ENCODE assay signal across 8 cellular contexts in genomic region chr16:84505249-84506156, GRCh38. TPM values are rescaled to one million over a fixed set of nuclear protein-coding genes. Genes with fewer than 3 reads are reported as not detected.
DNase-seq lines count a peak whose midpoint lies in the region; ATAC-seq, FAIRE-seq and TF ChIP-seq lines count a peak whose summit lies in the region.

No MANE protein-coding gene starts in this region.

- no TSS peak for BruUV-seq in endothelial cell of umbilical vein (replicated peaks; lab: Mats Ljungman, UMichigan)

- H3K9ac ChIP-seq in DND-41 (ENCODE audit: low read depth, low read length), result peak overlapping the region; percentile 77
- peak overlapping the region; percentile 67 for H3K9ac ChIP-seq in OCI-LY1 (ENCODE audit: low read length)
- H3K9ac ChIP-seq in endothelial cell of umbilical vein (replicated peaks; ENCODE audit: extremely low read depth, insufficient read depth, low read length), result peak overlapping the region; percentile 20

- no peaks in the 10 kb centered on the region for H3K36me3 ChIP-seq in DND-41 (ENCODE audit: insufficient read depth, low read length)
- H3K36me3 ChIP-seq in OCI-LY1 (ENCODE audit: insufficient read depth, low read length), result no peaks in the 10 kb centered on the region
- peaks cover 0 to 3% of the 10 kb centered on the region in 2 experiments for H3K36me3 ChIP-seq in endothelial cell of umbilical vein (ENCODE audit: control insufficient read depth in 2 of 2, extremely low read depth in 1 of 2, insufficient read depth in 2 of 2, low read length in 2 of 2)

- H3K4me3 Mint-ChIP-seq in osteocyte (ENCODE audit: unreplicated experiment), result peak overlapping the region; percentile 87

- H4K20me1 ChIP-seq in DND-41 (ENCODE audit: insufficient read depth, low read length), result no peaks in the 10 kb centered on the region
- no peaks in the 10 kb centered on the region for H4K20me1 ChIP-seq in OCI-LY1 (ENCODE audit: insufficient read depth, low read length)
- H4K20me1 ChIP-seq in endothelial cell of umbilical vein (replicated peaks; ENCODE audit: control insufficient read depth, extremely low read depth, insufficient read depth, low read length), result no peaks in the 10 kb centered on the region

- H3K79me2 ChIP-seq in DND-41 (ENCODE audit: insufficient read depth, low read length) (no peaks in the 10 kb centered on the region), OCI-LY1 (ENCODE audit: insufficient read depth, low read length) (no peaks in the 10 kb centered on the region), endothelial cell of umbilical vein (ENCODE audit: control insufficient read depth, insufficient read depth, low read length) (peaks cover 4% of the 10 kb centered on the region)

- CTCF ChIA-PET in endothelial cell of umbilical vein (lab: Charles Lee), result interaction anchor here (0.7 to 5.0 kb wide), 49 partner anchors 8 to 1309 kb away, joined by 3 to 74 read pairs (median 5); partner anchors contain the start of genes COTL1, KLHL36 and TAF1C

- H2AFZ ChIP-seq in DND-41 (ENCODE audit: low read depth, low read length) (peak overlapping the region; percentile 90), OCI-LY1 (ENCODE audit: low read length) (no peak overlapping the region), endothelial cell of umbilical vein (ENCODE audit: low read depth, low read length) (peak overlapping the region; percentile 49)

- no peak for TF ChIP-seq POLR2A in endothelial cell of umbilical vein (IDR thresholded peaks at IDR 0.05; ENCODE audit: low read depth, low read length)

- POLR2A ChIA-PET in endothelial cell of umbilical vein (lab: Charles Lee), result interaction anchor here (1.2 kb wide), 1 partner anchor 36 kb away, joined by 3 read pairs; no protein-coding TSS in a partner anchor

- H3K4me1 Mint-ChIP-seq in osteocyte (ENCODE audit: unreplicated experiment), result peaks cover 37% of the 10 kb centered on the region

- peak overlapping the region; percentile 85 for H3K27ac ChIP-seq in DND-41 (ENCODE audit: low read length)
- peak overlapping the region; percentile 87 for H3K27ac ChIP-seq in OCI-LY1 (ENCODE audit: low read depth, low read length, poor library complexity, severe bottlenecking)
- H3K27ac ChIP-seq in endothelial cell of umbilical vein (ENCODE audit: insufficient read depth, low read depth, low read length), result peak overlapping the region; percentile 38

- dilution Hi-C loops in endothelial cell of umbilical vein (cut with MboI; ENCODE audit: extremely low pct_ligation_motif_present, low sequenced_read_pairs), result loop anchor here (25.0 kb wide), 1 partner anchor 107 kb away; the partner anchor contains the start of gene COTL1

- no peaks in the 10 kb centered on the region for H3K27me3 ChIP-seq in DND-41 (ENCODE audit: insufficient read depth, low read length, poor library complexity)
- no peaks in the 10 kb centered on the region for H3K27me3 ChIP-seq in OCI-LY1 (ENCODE audit: insufficient read depth, low read length)
- no peaks in the 10 kb centered on the region for H3K27me3 ChIP-seq in endothelial cell of umbilical vein (ENCODE audit: control insufficient read depth in 2 of 2, insufficient read depth in 2 of 2, low read length in 2 of 2)

- H3K4me1 ChIP-seq in DND-41 (ENCODE audit: insufficient read depth, low read length), result peaks cover 29% of the 10 kb centered on the region
- peaks cover 42% of the 10 kb centered on the region for H3K4me1 ChIP-seq in OCI-LY1 (ENCODE audit: insufficient read depth, low read length, severe bottlenecking)
- peaks cover 10% of the 10 kb centered on the region for H3K4me1 ChIP-seq in endothelial cell of umbilical vein (ENCODE audit: control insufficient read depth, extremely low read depth, insufficient read depth, low read length)

- H3K9me2 ChIP-seq in OCI-LY1 (ENCODE audit: low read depth, low read length), result no peaks in the 10 kb centered on the region

- H3K4me3 ChIP-seq in DND-41 (ENCODE audit: low read depth in 1 of 2, low read length in 2 of 2) (peak overlapping the region; percentile 50 to 89), OCI-LY1 (ENCODE audit: low read depth, low read length, poor library complexity, severe bottlenecking) (peak overlapping the region; percentile 69), endothelial cell of umbilical vein (replicated peaks in 1 of 3; ENCODE audit: insufficient read depth in 1 of 3, low read depth in 1 of 3, low read length in 3 of 3) (no peak overlapping the region)

- H3K9me1 ChIP-seq in endothelial cell of umbilical vein (replicated peaks; ENCODE audit: control insufficient read depth, extremely low read depth, insufficient read depth, low read length), result no peaks in the 10 kb centered on the region

- no peak for DNase-seq in DND-41
- DNase-seq in endothelial cell of umbilical vein (ENCODE audit: low read depth, low spot score), result no peak
- DNase-seq in osteocyte (ENCODE audit: extremely low spot score, unreplicated experiment), result no peak
- no peak for DNase-seq in pons (ENCODE audit: low spot score)
- DNase-seq in left lobe of liver (ENCODE audit: low spot score), result no peak
- no peak for DNase-seq in GM19240 (ENCODE audit: insufficient read length, low spot score)

- H3K9me3 ChIP-seq in DND-41 (ENCODE audit: insufficient read depth, low read length, severe bottlenecking) (no peaks in the 10 kb centered on the region), OCI-LY1 (ENCODE audit: low read length) (no peaks in the 10 kb centered on the region), endothelial cell of umbilical vein (replicated peaks; ENCODE audit: control insufficient read depth, insufficient read depth, low read length) (no peaks in the 10 kb centered on the region)

- FAIRE-seq in endothelial cell of umbilical vein (lab: Jason Lieb, UNC), result no peak

- H3K4me2 ChIP-seq in DND-41 (ENCODE audit: insufficient read depth, low read length) (peak overlapping the region; percentile 99), OCI-LY1 (ENCODE audit: low read length) (peak overlapping the region; percentile 79), endothelial cell of umbilical vein (ENCODE audit: insufficient read depth, low read length) (peak overlapping the region; percentile 23)

- no peaks in the 10 kb centered on the region for H3K9me3 Mint-ChIP-seq in osteocyte (ENCODE audit: unreplicated experiment)

- no peaks in the 10 kb centered on the region for H3K27me3 Mint-ChIP-seq in osteocyte (ENCODE audit: unreplicated experiment)

- TF ChIP-seq CTCF in DND-41 (IDR thresholded peaks at IDR 0.05; ENCODE audit: borderline replicate concordance, extremely low read depth, low read length, poor library complexity, severe bottlenecking) (no peak), OCI-LY1 (IDR thresholded peaks at IDR 0.05; ENCODE audit: low read length) (no peak), endothelial cell of umbilical vein (IDR thresholded peaks at IDR 0.05; ENCODE audit: extremely low read depth in 1 of 2, insufficient read depth in 1 of 2, low read depth in 1 of 2, low read length in 2 of 2) (no peak), osteocyte (IDR thresholded peaks at IDR 0.05) (no peak)

- H3F3A ChIP-seq in OCI-LY1 (ENCODE audit: insufficient read depth, low read length), result 0 out of 2 replicates have a peak, but pooled peaks cover 9% of the 10 kb centered on the region

- ATAC-seq in DND-41 (ENCODE audit: insufficient read depth, low read depth), result no peak
- no peak for ATAC-seq in left lobe of liver
- ATAC-seq in GM18868 (IDR thresholded peaks at IDR 0.05; ENCODE audit: unreplicated experiment), result no peak

- H3K36me3 Mint-ChIP-seq in osteocyte (ENCODE audit: unreplicated experiment), result peaks cover 2% of the 10 kb centered on the region

- H3K27ac Mint-ChIP-seq in osteocyte (ENCODE audit: unreplicated experiment), result peak overlapping the region; percentile 87

- intact Hi-C loops in endothelial cell of umbilical vein (cut with micrococcal nuclease), result loop anchor here (1.0 to 2.0 kb wide), 2 partner anchors 228 to 549 kb away; no protein-coding TSS in a partner anchor

TF ChIP-seq in endothelial cell of umbilical vein, 7 proteins besides CTCF, POLR2A, EP300 and RAD21:
- TF ChIP-seq EZH2 (IDR thresholded peaks at IDR 0.05; ENCODE audit: borderline replicate concordance, low read depth, low read length, severe bottlenecking) (no peak), MAX (IDR thresholded peaks at IDR 0.05; ENCODE audit: insufficient read depth, insufficient read length) (no peak), POLR2AphosphoS5 (IDR thresholded peaks at IDR 0.05; ENCODE audit: insufficient read depth, low read depth, low read length) (no peak), FOS (IDR thresholded peaks at IDR 0.05; ENCODE audit: borderline replicate concordance, insufficient read depth, low read length) (no peak), MYC (IDR thresholded peaks at IDR 0.05; ENCODE audit: low read depth, low read length) (no peak), GATA2 (IDR thresholded peaks at IDR 0.05; ENCODE audit: insufficient read depth, insufficient read length, low read depth, low read length) (no peak), JUN (IDR thresholded peaks at IDR 0.05; ENCODE audit: borderline replicate concordance, insufficient read depth, insufficient read length, low read depth) (no peak)

RNA-seq across cellular contexts. Expression of gene MEAK7, which starts 1.0 kb away (rescaled TPM):
- total RNA-seq in endothelial cell of umbilical vein (19.3 and 22.7 TPM in 2 replicates), osteocyte (26.2 and 28.1 TPM in 2 replicates), left lobe of liver (2.9 TPM)
- 16.2 and 17.9 TPM in 2 replicates for polyA plus RNA-seq in endothelial cell of umbilical vein
- polyA plus RNA-seq in endothelial cell of umbilical vein (2011; cell fraction: cytosol; rRNA removed), result 13.4 and 13.9 TPM in 2 replicates
- polyA plus RNA-seq in endothelial cell of umbilical vein (2011; cell fraction: nucleus; rRNA removed), result 15.0 and 18.1 TPM in 2 replicates
- 19.5 and 22.5 TPM in 2 replicates for polyA plus RNA-seq in endothelial cell of umbilical vein (2012)
- 26.0 and 29.2 TPM in 2 replicates for polyA minus RNA-seq in endothelial cell of umbilical vein
- polyA minus RNA-seq in endothelial cell of umbilical vein (2011; cell fraction: cytosol; rRNA and poly(A)+ RNA removed), result 9.0 TPM
- 13.7 and 13.8 TPM in 2 replicates for polyA minus RNA-seq in endothelial cell of umbilical vein (2011; cell fraction: nucleus; rRNA and poly(A)+ RNA removed)

Comparison
In these comparisons a context has a peak if more than half of its experiments do, and no peak if none do; other contexts are left out.
1. H3K4me2 ChIP-seq: peak in every context shown above with its lines; median percentile 99 in DND-41; 79 in OCI-LY1; 23 in endothelial cell of umbilical vein.
2. H3K4me3 ChIP-seq: peak in DND-41 (2 of 2) and OCI-LY1 (single experiment); none in endothelial cell of umbilical vein (0 of 3).
3. H3K9ac ChIP-seq: peak in every context shown above with its lines; median percentile 77 in DND-41; 67 in OCI-LY1; 20 in endothelial cell of umbilical vein.
4. Peak in every context shown above with its lines, with median percentiles within 50 percentile points of each other: H3K27ac ChIP-seq.